23 cellular contexts compared by ENCODE assay signal in the genomic region with DNA sequence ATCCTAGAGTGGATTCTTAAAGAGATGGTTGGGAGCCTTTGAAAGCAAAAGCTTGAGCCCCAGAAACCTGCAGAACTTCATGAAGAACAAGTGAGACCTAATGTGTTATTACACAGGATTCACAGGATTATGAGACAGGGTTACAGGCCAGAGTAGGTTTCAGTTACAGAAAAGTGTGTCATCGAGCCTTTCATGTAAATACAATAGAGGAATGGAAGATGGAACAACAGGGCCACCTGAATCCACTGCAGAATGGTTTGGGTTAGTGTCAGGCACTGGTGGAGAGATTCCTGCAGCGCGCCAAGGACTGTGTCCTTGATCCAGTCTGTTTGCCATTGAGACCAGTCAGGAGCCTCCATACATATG.
DNase-seq lines count a peak whose midpoint lies in the region; ATAC-seq and TF ChIP-seq lines count a peak whose summit lies in the region.
"Had no signal": no experiment of that assay in that cellular context is flagged by ENCODE, and none has a peak within 500 bp of the region (broad histone marks: within the 10 kb centered on the region; RNA-seq: fewer than 3 reads in every experiment).

No MANE protein-coding gene starts in this region.

- no peaks in the 10 kb centered on the region for H3K27me3 ChIP-seq in DND-41 (ENCODE audit: insufficient read depth, low read length, poor library complexity)
- H3K27me3 ChIP-seq: BE2C, sigmoid colon, tibial nerve had no signal

- ATAC-seq in DND-41 (ENCODE audit: insufficient read depth, low read depth): no peak
- ATAC-seq in effector memory CD8-positive, alpha-beta T cell (replicated peaks): no peak
- ATAC-seq in HG03460 (IDR thresholded peaks at IDR 0.05; ENCODE audit: unreplicated experiment): no peak
- ATAC-seq: lower lobe of right lung, mucosa of descending colon had no signal

- H2AFZ ChIP-seq in DND-41 (ENCODE audit: low read depth, low read length): no peak overlapping the region

- no peak overlapping the region for H3K4me2 ChIP-seq in DND-41 (ENCODE audit: insufficient read depth, low read length)

- no peaks in the 10 kb centered on the region for H3K4me1 ChIP-seq in DND-41 (ENCODE audit: insufficient read depth, low read length)
- H3K4me1 ChIP-seq: BE2C, lower lobe of right lung, sigmoid colon had no signal

- intact Hi-C loops in activated CD4-positive, alpha-beta memory T cell treated with anti-CD3 and anti-CD28 coated beads for 36 hours (cut with micrococcal nuclease): no loop called here

- H3K79me2 ChIP-seq in DND-41 (ENCODE audit: insufficient read depth, low read length): no peaks in the 10 kb centered on the region; the same call in 1 of the 2 replicates

- peaks cover 37% of the 10 kb centered on the region for H3K36me3 Mint-ChIP-seq in activated CD4-positive, alpha-beta memory T cell treated with anti-CD3 and anti-CD28 coated beads for 36 hours
- peaks cover 63% of the 10 kb centered on the region for H3K36me3 Mint-ChIP-seq in activated CD4-positive, alpha-beta memory T cell treated with anti-CD3 and anti-CD28 coated beads, Interleukin-2, amount 10 ng/mL, durations not matched to agents 7 days and 5 days (ENCODE audit: low read depth)
- peaks cover 66% of the 10 kb centered on the region for H3K36me3 Mint-ChIP-seq in activated naive CD8-positive, alpha-beta T cell treated with anti-CD3 and anti-CD28 coated beads for 36 hours
- peaks cover 53% of the 10 kb centered on the region for H3K36me3 Mint-ChIP-seq in osteocyte (ENCODE audit: unreplicated experiment)
- peaks cover 16% of the 10 kb centered on the region for H3K36me3 Mint-ChIP-seq in effector memory CD8-positive, alpha-beta T cell (ENCODE audit: insufficient read depth)

- H3K9me3 ChIP-seq in DND-41 (ENCODE audit: insufficient read depth, low read length, severe bottlenecking): no peaks in the 10 kb centered on the region
- H3K9me3 ChIP-seq: BE2C, lower lobe of right lung, mucosa of descending colon, sigmoid colon, tibial nerve had no signal

- POLR2A ChIA-PET in activated CD4-positive, alpha-beta memory T cell treated with anti-CD3 and anti-CD28 coated beads for 36 hours (lab: Charles Lee): no interaction called here
- POLR2A ChIA-PET in activated CD4-positive, alpha-beta memory T cell treated with anti-CD3 and anti-CD28 coated beads, Interleukin-2, amount 10 ng/mL, durations not matched to agents 7 days and 5 days (lab: Charles Lee): no interaction called here

- no peak overlapping the region for H3K9ac ChIP-seq in DND-41 (ENCODE audit: low read depth, low read length)

- no peak for DNase-seq in activated CD4-positive, alpha-beta memory T cell treated with anti-CD3 and anti-CD28 coated beads for 36 hours
- DNase-seq in activated CD4-positive, alpha-beta memory T cell treated with anti-CD3 and anti-CD28 coated beads, Interleukin-2, amount 10 ng/mL, durations not matched to agents 7 days and 5 days: no peak
- DNase-seq in DND-41 (no peak), osteocyte (ENCODE audit: extremely low spot score, unreplicated experiment) (no peak), DMS 273 treated with DMSO at 0.1 percent for 48 hours (lab: John Stamatoyannopoulos, UW) (no peak)
- no peak for DNase-seq in activated naive CD8-positive, alpha-beta T cell treated with anti-CD3 and anti-CD28 coated beads for 36 hours
- no peak for DNase-seq in effector memory CD8-positive, alpha-beta T cell
- DNase-seq: activated gamma-delta T cell treated with Interleukin-2 at 50 U/mL for 16 hours; aorta; BE2C; H9; lower lobe of right lung; mucosa of descending colon; NCI-H1048; NCI-H187 treated with DMSO at 0.1 percent for 48 hours; posterior cingulate gyrus; sigmoid colon; stimulated activated CD4-positive, alpha-beta T cell treated with anti-CD3 and anti-CD28 coated beads, Interleukin-15, amount 100 ng/mL, for 24 hours had no signal

- H3K4me3 ChIP-seq in DND-41 (ENCODE audit: low read depth in 1 of 2, low read length in 2 of 2): no peak overlapping the region
- H3K4me3 ChIP-seq: lower lobe of right lung, mucosa of descending colon, sigmoid colon, tibial nerve had no signal

- CTCF ChIA-PET in activated CD4-positive, alpha-beta memory T cell treated with anti-CD3 and anti-CD28 coated beads for 36 hours (lab: Charles Lee): no interaction called here
- CTCF ChIA-PET in activated CD4-positive, alpha-beta memory T cell treated with anti-CD3 and anti-CD28 coated beads, Interleukin-2, amount 10 ng/mL, durations not matched to agents 7 days and 5 days (lab: Charles Lee): no interaction called here

- H3K27ac Mint-ChIP-seq in activated CD4-positive, alpha-beta memory T cell treated with anti-CD3 and anti-CD28 coated beads for 36 hours: peak overlapping the region; percentile 23
- no peak overlapping the region for H3K27ac Mint-ChIP-seq in activated CD4-positive, alpha-beta memory T cell treated with anti-CD3 and anti-CD28 coated beads, Interleukin-2, amount 10 ng/mL, durations not matched to agents 7 days and 5 days
- H3K27ac Mint-ChIP-seq in activated naive CD8-positive, alpha-beta T cell treated with anti-CD3 and anti-CD28 coated beads for 36 hours: peak overlapping the region; percentile 58
- peak overlapping the region; percentile 91 for H3K27ac Mint-ChIP-seq in osteocyte (ENCODE audit: unreplicated experiment)
- peak overlapping the region in 1 of 2 donors; percentile 45 for H3K27ac Mint-ChIP-seq in effector memory CD8-positive, alpha-beta T cell
- H3K27ac Mint-ChIP-seq: dendritic cell treated with granulocyte-macrophage colony-stimulating factor and Interleukin-4, amounts not matched to agents 40 ng/mL and 50 ng/mL, for 4 days; H9; T-helper 2 cell treated with Interferon-gamma antibody and Interleukin-4, amounts not matched to agents 5 μg/mL and 100 μg/mL, for 36 hours had no signal

- no peaks in the 10 kb centered on the region for H3K9me3 Mint-ChIP-seq in activated CD4-positive, alpha-beta memory T cell treated with anti-CD3 and anti-CD28 coated beads for 36 hours
- H3K9me3 Mint-ChIP-seq in activated CD4-positive, alpha-beta memory T cell treated with anti-CD3 and anti-CD28 coated beads, Interleukin-2, amount 10 ng/mL, durations not matched to agents 7 days and 5 days: no peaks in the 10 kb centered on the region
- H3K9me3 Mint-ChIP-seq in activated naive CD8-positive, alpha-beta T cell treated with anti-CD3 and anti-CD28 coated beads for 36 hours: peaks cover under 1% of the 10 kb centered on the region
- H3K9me3 Mint-ChIP-seq in osteocyte (ENCODE audit: unreplicated experiment): no peaks in the 10 kb centered on the region
- H3K9me3 Mint-ChIP-seq in effector memory CD8-positive, alpha-beta T cell: no peaks in the 10 kb centered on the region
- H3K9me3 Mint-ChIP-seq: dendritic cell treated with granulocyte-macrophage colony-stimulating factor and Interleukin-4, amounts not matched to agents 40 ng/mL and 50 ng/mL, for 4 days; H9; T-helper 2 cell treated with Interferon-gamma antibody and Interleukin-4, amounts not matched to agents 5 μg/mL and 100 μg/mL, for 36 hours had no signal

- no peaks in the 10 kb centered on the region for H3K27me3 Mint-ChIP-seq in activated CD4-positive, alpha-beta memory T cell treated with anti-CD3 and anti-CD28 coated beads for 36 hours
- no peaks in the 10 kb centered on the region for H3K27me3 Mint-ChIP-seq in activated CD4-positive, alpha-beta memory T cell treated with anti-CD3 and anti-CD28 coated beads, Interleukin-2, amount 10 ng/mL, durations not matched to agents 7 days and 5 days
- no peaks in the 10 kb centered on the region for H3K27me3 Mint-ChIP-seq in activated naive CD8-positive, alpha-beta T cell treated with anti-CD3 and anti-CD28 coated beads for 36 hours
- H3K27me3 Mint-ChIP-seq in osteocyte (ENCODE audit: unreplicated experiment): no peaks in the 10 kb centered on the region
- H3K27me3 Mint-ChIP-seq in effector memory CD8-positive, alpha-beta T cell: no peaks in the 10 kb centered on the region
- H3K27me3 Mint-ChIP-seq: dendritic cell treated with granulocyte-macrophage colony-stimulating factor and Interleukin-4, amounts not matched to agents 40 ng/mL and 50 ng/mL, for 4 days had no signal

- H3K4me3 Mint-ChIP-seq in activated CD4-positive, alpha-beta memory T cell treated with anti-CD3 and anti-CD28 coated beads for 36 hours: no peak overlapping the region
- H3K4me3 Mint-ChIP-seq in activated CD4-positive, alpha-beta memory T cell treated with anti-CD3 and anti-CD28 coated beads, Interleukin-2, amount 10 ng/mL, durations not matched to agents 7 days and 5 days: no peak overlapping the region
- no peak overlapping the region for H3K4me3 Mint-ChIP-seq in activated naive CD8-positive, alpha-beta T cell treated with anti-CD3 and anti-CD28 coated beads for 36 hours
- no peak overlapping the region for H3K4me3 Mint-ChIP-seq in osteocyte (ENCODE audit: unreplicated experiment)
- H3K4me3 Mint-ChIP-seq in effector memory CD8-positive, alpha-beta T cell: no peak overlapping the region
- H3K4me3 Mint-ChIP-seq: dendritic cell treated with granulocyte-macrophage colony-stimulating factor and Interleukin-4, amounts not matched to agents 40 ng/mL and 50 ng/mL, for 4 days; H9; neural crest cell; T-helper 2 cell treated with Interferon-gamma antibody and Interleukin-4, amounts not matched to agents 5 μg/mL and 100 μg/mL, for 36 hours had no signal

- H3K27ac ChIP-seq in DND-41 (ENCODE audit: low read length): 0 out of 2 replicates have a peak overlapping the region, but pooled peaks have one; percentile 15
- H3K27ac ChIP-seq: lower lobe of right lung, sigmoid colon had no signal

- H3K36me3 ChIP-seq in DND-41 (ENCODE audit: insufficient read depth, low read length): peaks cover 80% of the 10 kb centered on the region
- H3K36me3 ChIP-seq: BE2C had no signal

- peaks cover 13% of the 10 kb centered on the region for H3K4me1 Mint-ChIP-seq in activated CD4-positive, alpha-beta memory T cell treated with anti-CD3 and anti-CD28 coated beads for 36 hours (ENCODE audit: low read depth)
- H3K4me1 Mint-ChIP-seq in activated CD4-positive, alpha-beta memory T cell treated with anti-CD3 and anti-CD28 coated beads, Interleukin-2, amount 10 ng/mL, durations not matched to agents 7 days and 5 days: peaks cover 14% of the 10 kb centered on the region
- H3K4me1 Mint-ChIP-seq in activated naive CD8-positive, alpha-beta T cell treated with anti-CD3 and anti-CD28 coated beads for 36 hours: peaks cover 46% of the 10 kb centered on the region
- H3K4me1 Mint-ChIP-seq in osteocyte (ENCODE audit: unreplicated experiment): peaks cover 47% of the 10 kb centered on the region
- peaks cover 14 to 46% of the 10 kb centered on the region in 2 donors for H3K4me1 Mint-ChIP-seq in effector memory CD8-positive, alpha-beta T cell (ENCODE audit: low read depth in 2 of 2)

- H4K20me1 ChIP-seq in DND-41 (ENCODE audit: insufficient read depth, low read length): no peaks in the 10 kb centered on the region

- no peak for TF ChIP-seq CTCF in DND-41 (IDR thresholded peaks at IDR 0.05; ENCODE audit: borderline replicate concordance, extremely low read depth, low read length, poor library complexity, severe bottlenecking)
- no peak for TF ChIP-seq CTCF in osteocyte (IDR thresholded peaks at IDR 0.05)
